In the genomic region with DNA sequence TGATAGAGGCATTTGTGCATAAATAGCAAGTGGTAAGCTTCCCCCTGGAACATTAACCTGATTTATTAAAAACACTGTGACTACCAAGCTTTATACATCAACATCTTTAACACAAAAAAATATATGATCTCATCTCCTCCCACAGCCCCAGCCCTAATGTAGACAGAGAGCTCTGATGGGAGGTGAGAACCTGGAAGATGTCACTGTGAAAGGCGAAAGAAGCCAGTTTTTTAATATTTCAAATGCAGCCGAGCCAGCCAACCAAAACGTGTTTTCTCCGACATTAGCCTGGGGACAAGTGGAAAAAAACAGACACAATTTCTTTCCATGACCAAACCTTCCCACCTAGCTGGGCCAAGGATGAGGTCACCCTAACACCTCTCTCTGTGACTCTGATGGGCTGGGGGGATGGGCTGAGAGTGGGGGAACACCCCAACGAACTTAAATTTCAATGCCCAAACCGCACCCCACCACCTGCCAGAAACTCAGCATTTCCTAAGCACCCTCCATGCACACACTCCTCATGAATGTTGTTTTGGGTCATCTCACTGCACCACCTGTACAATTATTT, we compare ENCODE assay signal across 1 cellular context.
TF ChIP-seq lines count a peak whose summit lies in the region.

No MANE protein-coding gene starts in this region.

TF ChIP-seq in GM23338, 12 proteins besides CTCF, POLR2A, EP300 and RAD21 (continued from another document):
- TF ChIP-seq, protein P1, sequence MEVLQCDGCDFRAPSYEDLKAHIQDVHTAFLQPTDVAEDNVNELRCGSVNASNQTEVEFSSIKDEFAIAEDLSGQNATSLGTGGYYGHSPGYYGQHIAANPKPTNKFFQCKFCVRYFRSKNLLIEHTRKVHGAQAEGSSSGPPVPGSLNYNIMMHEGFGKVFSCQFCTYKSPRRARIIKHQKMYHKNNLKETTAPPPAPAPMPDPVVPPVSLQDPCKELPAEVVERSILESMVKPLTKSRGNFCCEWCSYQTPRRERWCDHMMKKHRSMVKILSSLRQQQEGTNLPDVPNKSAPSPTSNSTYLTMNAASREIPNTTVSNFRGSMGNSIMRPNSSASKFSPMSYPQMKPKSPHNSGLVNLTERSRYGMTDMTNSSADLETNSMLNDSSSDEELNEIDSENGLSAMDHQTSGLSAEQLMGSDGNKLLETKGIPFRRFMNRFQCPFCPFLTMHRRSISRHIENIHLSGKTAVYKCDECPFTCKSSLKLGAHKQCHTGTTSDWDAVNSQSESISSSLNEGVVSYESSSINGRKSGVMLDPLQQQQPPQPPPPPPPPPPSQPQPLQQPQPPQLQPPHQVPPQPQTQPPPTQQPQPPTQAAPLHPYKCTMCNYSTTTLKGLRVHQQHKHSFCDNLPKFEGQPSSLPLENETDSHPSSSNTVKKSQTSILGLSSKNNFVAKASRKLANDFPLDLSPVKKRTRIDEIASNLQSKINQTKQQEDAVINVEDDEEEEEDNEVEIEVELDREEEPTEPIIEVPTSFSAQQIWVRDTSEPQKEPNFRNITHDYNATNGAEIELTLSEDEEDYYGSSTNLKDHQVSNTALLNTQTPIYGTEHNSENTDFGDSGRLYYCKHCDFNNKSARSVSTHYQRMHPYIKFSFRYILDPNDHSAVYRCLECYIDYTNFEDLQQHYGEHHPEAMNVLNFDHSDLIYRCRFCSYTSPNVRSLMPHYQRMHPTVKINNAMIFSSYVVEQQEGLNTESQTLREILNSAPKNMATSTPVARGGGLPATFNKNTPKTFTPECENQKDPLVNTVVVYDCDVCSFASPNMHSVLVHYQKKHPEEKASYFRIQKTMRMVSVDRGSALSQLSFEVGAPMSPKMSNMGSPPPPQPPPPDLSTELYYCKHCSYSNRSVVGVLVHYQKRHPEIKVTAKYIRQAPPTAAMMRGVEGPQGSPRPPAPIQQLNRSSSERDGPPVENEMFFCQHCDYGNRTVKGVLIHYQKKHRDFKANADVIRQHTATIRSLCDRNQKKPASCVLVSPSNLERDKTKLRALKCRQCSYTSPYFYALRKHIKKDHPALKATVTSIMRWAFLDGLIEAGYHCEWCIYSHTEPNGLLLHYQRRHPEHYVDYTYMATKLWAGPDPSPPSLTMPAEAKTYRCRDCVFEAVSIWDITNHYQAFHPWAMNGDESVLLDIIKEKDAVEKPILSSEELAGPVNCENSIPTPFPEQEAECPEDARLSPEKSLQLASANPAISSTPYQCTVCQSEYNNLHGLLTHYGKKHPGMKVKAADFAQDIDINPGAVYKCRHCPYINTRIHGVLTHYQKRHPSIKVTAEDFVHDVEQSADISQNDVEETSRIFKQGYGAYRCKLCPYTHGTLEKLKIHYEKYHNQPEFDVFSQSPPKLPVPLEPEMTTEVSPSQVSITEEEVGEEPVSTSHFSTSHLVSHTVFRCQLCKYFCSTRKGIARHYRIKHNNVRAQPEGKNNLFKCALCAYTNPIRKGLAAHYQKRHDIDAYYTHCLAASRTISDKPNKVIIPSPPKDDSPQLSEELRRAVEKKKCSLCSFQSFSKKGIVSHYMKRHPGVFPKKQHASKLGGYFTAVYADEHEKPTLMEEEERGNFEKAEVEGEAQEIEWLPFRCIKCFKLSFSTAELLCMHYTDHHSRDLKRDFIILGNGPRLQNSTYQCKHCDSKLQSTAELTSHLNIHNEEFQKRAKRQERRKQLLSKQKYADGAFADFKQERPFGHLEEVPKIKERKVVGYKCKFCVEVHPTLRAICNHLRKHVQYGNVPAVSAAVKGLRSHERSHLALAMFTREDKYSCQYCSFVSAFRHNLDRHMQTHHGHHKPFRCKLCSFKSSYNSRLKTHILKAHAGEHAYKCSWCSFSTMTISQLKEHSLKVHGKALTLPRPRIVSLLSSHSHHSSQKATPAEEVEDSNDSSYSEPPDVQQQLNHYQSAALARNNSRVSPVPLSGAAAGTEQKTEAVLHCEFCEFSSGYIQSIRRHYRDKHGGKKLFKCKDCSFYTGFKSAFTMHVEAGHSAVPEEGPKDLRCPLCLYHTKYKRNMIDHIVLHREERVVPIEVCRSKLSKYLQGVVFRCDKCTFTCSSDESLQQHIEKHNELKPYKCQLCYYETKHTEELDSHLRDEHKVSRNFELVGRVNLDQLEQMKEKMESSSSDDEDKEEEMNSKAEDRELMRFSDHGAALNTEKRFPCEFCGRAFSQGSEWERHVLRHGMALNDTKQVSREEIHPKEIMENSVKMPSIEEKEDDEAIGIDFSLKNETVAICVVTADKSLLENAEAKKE (CRISPR knock-in tag; IDR thresholded peaks at IDR 0.05): no peak
- no peak for TF ChIP-seq CREB1 (CRISPR knock-in tag; IDR thresholded peaks at IDR 0.05; ENCODE audit: low read depth)
- no peak for TF ChIP-seq EZH2phosphoT487 (IDR thresholded peaks at IDR 0.05; ENCODE audit: unreplicated experiment)
